1 cellular context compared by ENCODE assay signal in genomic region chr7:138913783-138914182, GRCh38.
TF ChIP-seq lines count a peak whose summit lies in the region.

No MANE protein-coding gene starts in this region.

TF ChIP-seq in GM23338, 12 proteins besides CTCF, POLR2A, EP300 and RAD21 (continued from another document):
- TF ChIP-seq REST (IDR thresholded peaks at IDR 0.05; ENCODE audit: unreplicated experiment) (no peak), NANOG (IDR thresholded peaks at IDR 0.05; ENCODE audit: borderline replicate concordance) (no peak), STAT1 (IDR thresholded peaks at IDR 0.05; ENCODE audit: unreplicated experiment) (no peak), EZH2phosphoT487 (IDR thresholded peaks at IDR 0.05; ENCODE audit: unreplicated experiment) (no peak), CREB1 (CRISPR knock-in tag; IDR thresholded peaks at IDR 0.05; ENCODE audit: low read depth) (no peak), ZNF114 (CRISPR knock-in tag; IDR thresholded peaks at IDR 0.05) (no peak), EZH2 (IDR thresholded peaks at IDR 0.05; ENCODE audit: low read depth, unreplicated experiment) (no peak)
TF ChIP-seq in GM23338: peak in this region for 0.
